18 cellular contexts compared by ENCODE assay signal in the genomic region with DNA sequence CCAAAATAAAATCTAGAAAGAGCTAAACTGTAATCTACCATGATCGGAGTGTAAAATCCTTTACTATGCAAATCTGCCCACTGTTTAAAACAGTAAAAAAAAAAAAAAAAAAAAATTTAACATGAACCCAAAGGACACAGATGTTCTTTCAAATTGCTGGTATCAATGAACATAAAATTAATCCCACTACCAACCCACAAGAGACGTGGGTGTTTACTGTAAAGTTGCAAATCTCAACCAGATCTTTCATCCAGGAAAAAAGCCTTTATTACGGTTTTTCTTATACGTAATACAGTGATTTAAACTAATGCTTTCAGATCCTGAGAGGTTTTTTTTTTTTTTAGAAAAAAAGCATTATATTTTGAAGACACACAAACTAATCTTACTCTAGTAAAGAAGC.
"Had no signal": no experiment of that assay in that cellular context is flagged by ENCODE, and none has a peak within 500 bp of the region (broad histone marks: within the 10 kb centered on the region; RNA-seq: fewer than 3 reads in every experiment).

No MANE protein-coding gene starts in this region.

- DNase-seq: activated CD4-positive, alpha-beta memory T cell treated with anti-CD3 and anti-CD28 coated beads, Interleukin-2, amount 10 ng/mL, durations not matched to agents 7 days and 5 days; activated CD8-positive, alpha-beta memory T cell treated with anti-CD3 and anti-CD28 coated beads, Interleukin-2, amount 50 U/mL, for 4 hours; activated naive CD4-positive, alpha-beta T cell treated with Interleukin-2 at 50 U/mL for 16 hours; activated T-cell treated with anti-CD3 and anti-CD28 coated beads, Interleukin-2, amount 50 U/mL, for 72 hours; foreskin keratinocyte; head of caudate nucleus; mucosa of descending colon; naive thymus-derived CD8-positive, alpha-beta T cell; ovary; stimulated activated CD4-positive, alpha-beta T cell treated with anti-CD3 and anti-CD28 coated beads, Interleukin-4, amount 100 ng/mL, for 4 hours; stimulated activated naive CD8-positive, alpha-beta T cell treated with anti-CD3 and anti-CD28 coated beads, Interleukin-15, amount 100 ng/mL, for 72 hours; T-helper 9 cell had no signal

- H3K36me3 Mint-ChIP-seq: naive thymus-derived CD8-positive, alpha-beta T cell had no signal

- FAIRE-seq: astrocyte, islet of Langerhans, urothelium cell line had no signal

- H3K27me3 ChIP-seq: cardiac muscle cell, foreskin keratinocyte, ovary had no signal

- H3K27ac Mint-ChIP-seq: activated CD4-positive, alpha-beta memory T cell treated with anti-CD3 and anti-CD28 coated beads, Interleukin-2, amount 10 ng/mL, durations not matched to agents 7 days and 5 days; activated T-cell treated with anti-CD3 and anti-CD28 coated beads, Interleukin-2, amount 50 U/mL, for 72 hours; stimulated activated naive CD8-positive, alpha-beta T cell treated with anti-CD3 and anti-CD28 coated beads, Interleukin-15, amount 100 ng/mL, for 72 hours had no signal

- H3K4me3 ChIP-seq: mucosa of descending colon, ovary had no signal

- H3K36me3 ChIP-seq: cardiac muscle cell, ovary, thoracic aorta had no signal

- H3K4me3 Mint-ChIP-seq: stimulated activated naive CD8-positive, alpha-beta T cell treated with anti-CD3 and anti-CD28 coated beads, Interleukin-15, amount 100 ng/mL, for 72 hours had no signal

- H3K27ac ChIP-seq: cardiac muscle cell, foreskin keratinocyte, ovary, thoracic aorta had no signal

- H3K27me3 Mint-ChIP-seq: activated CD4-positive, alpha-beta memory T cell treated with anti-CD3 and anti-CD28 coated beads, Interleukin-2, amount 10 ng/mL, durations not matched to agents 7 days and 5 days; stimulated activated naive CD8-positive, alpha-beta T cell treated with anti-CD3 and anti-CD28 coated beads, Interleukin-15, amount 100 ng/mL, for 72 hours had no signal

- ATAC-seq: activated T-cell treated with anti-CD3 and anti-CD28 coated beads, Interleukin-2, amount 50 U/mL, for 72 hours; foreskin keratinocyte; left lobe of liver; mucosa of descending colon; naive thymus-derived CD8-positive, alpha-beta T cell; stimulated activated naive CD8-positive, alpha-beta T cell treated with anti-CD3 and anti-CD28 coated beads, Interleukin-15, amount 100 ng/mL, for 72 hours had no signal

- H3K9me3 Mint-ChIP-seq: naive thymus-derived CD8-positive, alpha-beta T cell; stimulated activated naive CD8-positive, alpha-beta T cell treated with anti-CD3 and anti-CD28 coated beads, Interleukin-15, amount 100 ng/mL, for 72 hours had no signal

- H3K9me3 ChIP-seq: mucosa of descending colon, ovary, thoracic aorta had no signal
